Comparison of ENCODE assay signal across 2 cellular contexts in the genomic region with DNA sequence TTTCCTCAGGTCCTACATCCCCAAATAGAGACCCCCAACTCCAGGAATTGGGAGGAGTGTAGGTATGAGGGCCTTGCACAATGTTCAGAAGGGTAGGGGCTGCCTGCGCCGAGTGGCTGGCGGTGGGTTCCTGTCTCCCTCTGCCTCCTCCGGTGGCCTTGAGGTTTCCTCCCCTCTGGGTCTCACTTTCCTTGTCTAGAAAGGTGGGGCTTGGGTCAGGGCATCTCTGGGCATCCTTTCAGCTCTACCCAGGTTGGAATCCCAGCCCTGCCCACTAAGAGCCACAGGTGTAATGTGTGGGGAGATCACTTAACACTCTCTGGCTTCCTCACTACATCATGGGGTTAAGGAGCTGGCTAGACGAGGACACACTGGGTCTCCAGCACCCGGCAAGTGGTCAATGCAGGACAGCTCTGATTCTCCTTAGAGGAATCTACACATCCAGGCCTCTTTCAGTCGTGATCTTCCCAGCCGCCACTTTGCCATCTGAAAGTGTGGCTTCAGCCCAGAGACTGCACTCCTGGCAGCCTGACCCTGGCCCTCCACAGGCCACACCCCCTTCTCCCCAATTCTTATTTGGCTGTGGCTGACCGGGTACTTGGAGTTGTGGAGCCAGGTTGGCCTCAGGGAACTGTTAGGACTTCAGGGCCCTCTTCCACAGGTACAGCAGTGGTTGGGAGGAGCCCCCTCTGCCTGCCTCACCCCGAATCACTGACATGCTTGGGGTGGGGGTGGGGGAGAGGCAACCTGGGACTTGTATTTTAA.
TF ChIP-seq lines count a peak whose summit lies in the region.

No MANE protein-coding gene starts in this region.

TF ChIP-seq in GM23338, 12 proteins besides CTCF, POLR2A, EP300 and RAD21 (continued from another document):
- TF ChIP-seq REST (IDR thresholded peaks at IDR 0.05; ENCODE audit: unreplicated experiment) = no peak

TF ChIP-seq in WTC11, 78 proteins besides CTCF, POLR2A, EP300 and RAD21 (continued from another document):
- TF ChIP-seq NR3C1 (CRISPR knock-in tag; conservative IDR thresholded peaks at IDR 0.05; ENCODE audit: low read depth) (no peak), SMAD3 (CRISPR knock-in tag; IDR thresholded peaks at IDR 0.05; ENCODE audit: borderline replicate concordance) (no peak)
